In the genomic region with DNA sequence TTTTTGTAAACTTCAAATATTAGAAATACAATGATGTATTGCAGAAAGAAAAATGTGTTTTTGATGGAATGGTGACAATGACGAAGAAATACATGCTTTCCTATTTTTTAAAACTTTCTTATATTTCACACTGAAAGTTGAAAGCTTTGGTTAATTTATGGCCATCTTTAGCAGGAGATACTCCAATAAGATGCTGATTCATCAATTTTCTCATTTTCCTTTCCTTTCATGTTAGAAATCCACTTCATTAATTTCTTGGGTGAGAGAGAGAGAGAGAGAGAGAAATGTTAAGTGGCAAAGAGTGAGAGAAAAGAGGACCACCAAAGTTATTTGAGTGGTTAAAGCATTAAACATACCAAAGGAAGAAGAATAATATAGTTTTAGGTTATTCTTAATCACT, we compare ENCODE assay signal across 19 cellular contexts.
"Had no signal": no experiment of that assay in that cellular context is flagged by ENCODE, and none has a peak within 500 bp of the region (broad histone marks: within the 10 kb centered on the region; RNA-seq: fewer than 3 reads in every experiment).

No MANE protein-coding gene starts in this region.

- H3K27ac ChIP-seq: SJSA1, SK-N-MC had no signal

- H3K36me3 ChIP-seq: SJSA1 had no signal

- H3K27me3 ChIP-seq: SJSA1 had no signal

- FAIRE-seq: RCC 7860 had no signal

- DNase-seq: Karpas-422, KG1, MM.1S, NCI-H1092 treated with DMSO at 0.1 percent for 48 hours, NCI-H1436, NCI-H187, NCI-H2029, NCI-H2081 treated with DMSO at 0.1 percent for 48 hours, NCI-H2227 treated with DMSO at 0.1 percent for 48 hours, NCI-H510A, NCI-H524 treated with DMSO at 0.1 percent for 48 hours, NCI-H69, NCI-H774, Right ventricle myocardium superior, RPMI8226, SIG-M5 had no signal

- H3K4me1 ChIP-seq: SJSA1 had no signal

- H3K4me3 ChIP-seq: SJSA1, SK-N-MC had no signal

- H3K9me3 ChIP-seq: SJSA1 had no signal
